In the genomic region with DNA sequence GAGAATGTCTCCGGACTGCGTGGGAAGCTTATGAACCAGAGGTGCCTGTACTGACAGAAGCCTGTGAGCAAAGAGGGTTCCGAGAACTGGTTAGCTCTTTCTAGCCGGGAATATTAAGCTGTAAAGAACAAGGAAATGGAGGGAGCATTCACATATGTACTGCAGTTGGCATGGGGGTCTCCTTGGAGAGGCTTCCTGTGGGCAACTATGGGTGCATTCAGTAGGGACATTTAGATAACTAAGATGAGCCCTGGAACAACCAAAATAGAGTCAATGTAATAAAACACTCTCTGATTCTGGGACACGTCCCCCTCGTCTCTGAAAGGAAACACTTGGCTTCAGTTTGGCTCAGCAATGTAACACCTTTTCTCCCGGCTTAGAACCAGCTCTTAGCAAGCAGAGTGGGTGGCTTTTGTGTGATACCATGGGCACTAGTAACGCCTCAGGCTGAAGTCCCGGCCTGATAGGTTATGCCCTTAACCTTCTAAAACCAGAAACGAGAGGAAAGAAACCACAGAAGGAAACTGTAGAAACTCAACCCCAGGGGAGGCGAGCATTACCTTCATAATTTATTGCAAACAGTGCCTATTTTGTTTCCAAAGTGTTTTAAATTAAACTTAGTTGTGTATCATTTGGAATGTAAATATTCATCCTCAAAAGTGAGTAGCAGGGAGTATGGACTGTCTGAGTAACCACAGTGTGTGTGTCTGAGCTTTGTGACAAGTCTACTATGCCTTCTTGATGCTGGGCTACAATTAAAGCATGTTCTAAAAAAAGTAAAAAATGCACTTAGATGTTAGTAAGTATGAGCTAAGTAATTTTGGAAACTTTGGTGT, we compare ENCODE assay signal across 8 cellular contexts. TPM values are rescaled to one million over a fixed set of nuclear protein-coding genes. Genes with fewer than 3 reads are reported as not detected.
DNase-seq lines count a peak whose midpoint lies in the region; ATAC-seq and TF ChIP-seq lines count a peak whose summit lies in the region.

No MANE protein-coding gene starts in this region.

- no peaks in the 10 kb centered on the region for H3K9me3 Mint-ChIP-seq in central memory CD8-positive, alpha-beta T cell

- TF ChIP-seq CTCF in Peyer's patch (IDR thresholded peaks at IDR 0.05) (no peak), left lung (IDR thresholded peaks at IDR 0.05) (no peak), suprapubic skin (IDR thresholded peaks at IDR 0.05) (no peak), foreskin keratinocyte (conservative IDR thresholded peaks at IDR 0.05) (no peak)

- TF ChIP-seq EP300 in suprapubic skin (IDR thresholded peaks at IDR 0.05): no peak

- intact Hi-C loops in left lung (cut with DNase I): loop anchor here in 1 of 2 donors (10.0 kb wide), 1 partner anchor 127 kb away; no protein-coding TSS in a partner anchor

- peaks cover 21% of the 10 kb centered on the region for H3K36me3 Mint-ChIP-seq in central memory CD8-positive, alpha-beta T cell (ENCODE audit: insufficient read depth)

- H3K36me3 ChIP-seq in Peyer's patch: no peaks in the 10 kb centered on the region
- H3K36me3 ChIP-seq in left lung: no peaks in the 10 kb centered on the region
- H3K36me3 ChIP-seq in suprapubic skin: no peaks in the 10 kb centered on the region

- H3K27me3 ChIP-seq in Peyer's patch (no peaks in the 10 kb centered on the region), left lung (no peaks in the 10 kb centered on the region), suprapubic skin (no peaks in the 10 kb centered on the region), foreskin keratinocyte (peaks cover 3% of the 10 kb centered on the region)

- H3K27ac Mint-ChIP-seq in central memory CD8-positive, alpha-beta T cell (ENCODE audit: low read depth): peak overlapping the region; percentile 99

- ATAC-seq in GM18517 (IDR thresholded peaks at IDR 0.05; ENCODE audit: unreplicated experiment) (peak; percentile 40), HG02852 (IDR thresholded peaks at IDR 0.05; ENCODE audit: unreplicated experiment) (no peak), left lung (no peak), foreskin keratinocyte (no peak)
- peak; percentile 64 for ATAC-seq in central memory CD8-positive, alpha-beta T cell (replicated peaks; ENCODE audit: extremely low read depth, poor library complexity, severe bottlenecking)

- no peaks in the 10 kb centered on the region for H3K27me3 Mint-ChIP-seq in central memory CD8-positive, alpha-beta T cell

- no peak for DNase-seq in Peyer's patch
- DNase-seq in central memory CD8-positive, alpha-beta T cell (ENCODE audit: low spot score in 2 of 2): peak in 1 of 2 donors; percentile 53
- peak; percentile 68 for DNase-seq in stimulated activated CD4-positive, alpha-beta T cell treated with anti-CD3 and anti-CD28 coated beads, Interleukin-15, amount 100 ng/mL, for 24 hours
- DNase-seq in left lung: no peak
- no peak for DNase-seq in suprapubic skin (ENCODE audit: low spot score in 2 of 2)
- no peak for DNase-seq in foreskin keratinocyte

- H3K4me3 ChIP-seq in Peyer's patch: no peak overlapping the region
- no peak overlapping the region for H3K4me3 ChIP-seq in left lung
- H3K4me3 ChIP-seq in suprapubic skin: no peak overlapping the region

- peak overlapping the region; percentile 75 for H3K4me3 Mint-ChIP-seq in central memory CD8-positive, alpha-beta T cell

- peaks cover 0 to 21% (median 3%) of the 10 kb centered on the region in 4 donors for H3K4me1 ChIP-seq in Peyer's patch
- peaks cover 6 to 45% of the 10 kb centered on the region in 2 donors for H3K4me1 ChIP-seq in left lung
- H3K4me1 ChIP-seq in suprapubic skin: peaks cover 13% of the 10 kb centered on the region
- no peaks in the 10 kb centered on the region for H3K4me1 ChIP-seq in foreskin keratinocyte

- no peaks in the 10 kb centered on the region for H3K9me3 ChIP-seq in Peyer's patch
- H3K9me3 ChIP-seq in left lung: no peaks in the 10 kb centered on the region
- no peaks in the 10 kb centered on the region for H3K9me3 ChIP-seq in suprapubic skin

- H3K27ac ChIP-seq in Peyer's patch (peak overlapping the region; percentile 67 to 80 (median 77)), left lung (peak overlapping the region in 1 of 2 donors; percentile 75), suprapubic skin (no peak overlapping the region), foreskin keratinocyte (no peak overlapping the region)

- peaks cover 60% of the 10 kb centered on the region for H3K4me1 Mint-ChIP-seq in central memory CD8-positive, alpha-beta T cell

- TF ChIP-seq POLR2A in Peyer's patch (IDR thresholded peaks at IDR 0.05) (no peak), suprapubic skin (IDR thresholded peaks at IDR 0.05) (no peak)

- 88% methylated on average over 11 of the region's 11 CpGs for WGBS in suprapubic skin

RNA-seq across cellular contexts. Expression of a gene that starts 48.9 kb away (rescaled TPM):
- total RNA-seq in Peyer's patch (100 to 1,000 TPM in 3 of 4 donors, 10 to 100 TPM in 1; 29.7 to 178 (median 133) TPM), left lung (10 to 100 TPM; 47.3 to 63.2 TPM), suprapubic skin (10 to 100 TPM in 1 of 4 donors, 1 to 10 TPM in 3; 7.2 to 11.2 (median 9.1) TPM), foreskin keratinocyte (6.6 and 7.3 TPM in 2 replicates)
- 1.5 and 1.6 TPM in 2 replicates for polyA plus RNA-seq in foreskin keratinocyte

Comparison
In these comparisons a context has a peak if more than half of its experiments do, and no peak if none do; other contexts are left out.
1. ATAC-seq: peak in GM18517 (single experiment) and central memory CD8-positive, alpha-beta T cell (single experiment); none in HG02852 (single experiment), left lung (single experiment) and foreskin keratinocyte (single experiment).
2. H3K27ac ChIP-seq: peak in Peyer's patch (4 of 4); none in suprapubic skin (single experiment) and foreskin keratinocyte (single experiment).